In the genomic region with DNA sequence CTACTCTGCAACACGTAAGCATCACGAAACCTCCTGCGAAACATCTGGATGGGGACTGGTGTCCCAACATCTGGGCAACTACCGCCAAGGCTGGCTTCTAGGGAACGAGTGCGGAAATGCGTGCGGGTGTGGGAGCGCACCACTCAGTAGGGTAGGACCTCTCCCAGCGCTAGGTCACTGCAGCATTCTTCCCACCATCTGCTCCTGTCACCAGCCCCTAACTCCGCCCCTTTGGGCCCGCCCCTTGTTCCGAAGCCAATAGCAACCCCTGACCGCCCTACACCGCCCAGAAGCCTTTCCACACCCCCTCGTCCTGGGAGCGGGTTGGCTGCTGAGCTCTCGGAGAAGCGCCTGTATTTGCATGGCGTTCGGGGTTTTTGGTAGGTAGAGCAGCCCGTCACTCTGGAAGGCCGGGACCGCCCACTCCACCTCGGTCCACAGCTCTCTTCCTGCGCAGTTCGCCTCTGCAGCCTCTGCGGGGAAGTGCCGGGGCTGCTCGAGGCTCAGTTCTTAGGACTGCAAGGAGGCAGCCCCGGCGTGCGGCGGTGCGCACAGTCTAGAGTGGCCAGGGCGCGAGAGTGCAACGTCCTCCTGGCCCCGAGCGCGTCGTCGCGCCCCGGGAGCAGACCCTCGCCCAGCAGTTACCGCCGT, we compare ENCODE assay signal across 8 cellular contexts. TPM values are rescaled to one million over a fixed set of nuclear protein-coding genes. Genes with fewer than 3 reads are reported as not detected.
DNase-seq lines count a peak whose midpoint lies in the region; ATAC-seq and TF ChIP-seq lines count a peak whose summit lies in the region.

TSS of gene HS3ST3B1 (plus strand) at position 454 of the 651 bp plus-strand sequence. CDS start 438 bp downstream, outside the sequence.

- H3K36me3 Mint-ChIP-seq in HFFc6 (ENCODE audit: low read depth) (peaks cover 20% of the 10 kb centered on the region), T-cell (peaks cover 8% of the 10 kb centered on the region)

- peaks cover 7% of the 10 kb centered on the region for H3K79me2 ChIP-seq in trophoblast cell (ENCODE audit: control insufficient read depth, insufficient read depth, low read length, poor library complexity)

- DNase-seq in HFFc6 (peak; percentile 100), NCI-H1048 (lab: John Stamatoyannopoulos, UW) (peak; percentile 93), T-cell (peak; percentile 96 to 100 (median 99)), adrenal gland (peak; percentile 95 to 99 (median 98)), heart right ventricle (peak; percentile 98 to 99), trophoblast cell (peak; percentile 99 to 100), transverse colon (peak; percentile 94)

- in situ Hi-C loops in transverse colon (cut with MboI; ENCODE audit: low pct_ligation_motif_present in 1 of 4, low pct_unique_long_range_greater_than_20kb in 1 of 4, low sequenced_read_pairs in 3 of 4) = loop anchor here in 3 of 4 donors (10.0 to 25.0 kb wide), 3 partner anchors 706 to 963 kb away; no protein-coding TSS in a partner anchor

- peak within 1 kb of the TSS; percentile 36 for H3K14ac ChIP-seq in trophoblast cell (ENCODE audit: low read length)

- intact Hi-C loops in adrenal gland (cut with DNase I) = loop anchor here in 1 of 2 donors (5.0 kb wide), 1 partner anchor 703 kb away; no protein-coding TSS in a partner anchor
- intact Hi-C loops in heart right ventricle (cut with DNase I) = loop anchor here (2.0 to 10.0 kb wide), 12 partner anchors 88 to 966 kb away; partner anchors contain the start of gene COX10 (in 5 of the 10)
- intact Hi-C loops in transverse colon (cut with DNase I; ENCODE audit: low total_unique reads) = no loop called here

- peak within 1 kb of the TSS; percentile 77 for H2AFZ ChIP-seq in trophoblast cell (ENCODE audit: insufficient read depth, low read length, poor library complexity)

- ATAC-seq in T-cell (replicated peaks in 1 of 4) (peak; percentile 80 to 85 (median 82)), heart right ventricle (peak; percentile 91 to 97 (median 93))

- H2BK120ac ChIP-seq in trophoblast cell (ENCODE audit: insufficient read depth, low read length, poor library complexity) = peak within 1 kb of the TSS; percentile 10

- H4K8ac ChIP-seq in trophoblast cell (ENCODE audit: low read depth, low read length) = no peak within 1 kb of the TSS

- peak within 1 kb of the TSS; percentile 19 for H3K4ac ChIP-seq in trophoblast cell (ENCODE audit: low read depth, low read length)

- H3K18ac ChIP-seq in trophoblast cell (ENCODE audit: low read length) = peak within 1 kb of the TSS; percentile 6

- H2BK12ac ChIP-seq in trophoblast cell (ENCODE audit: low read length) = no peak within 1 kb of the TSS

- H3K4me2 ChIP-seq in trophoblast cell (ENCODE audit: low read length) = peak within 1 kb of the TSS; percentile 99

- peak within 1 kb of the TSS; percentile 91 for H3K27ac Mint-ChIP-seq in HFFc6
- peak within 1 kb of the TSS; percentile 94 to 97 for H3K27ac Mint-ChIP-seq in T-cell

- H3K27ac ChIP-seq in adrenal gland (peak within 1 kb of the TSS in 4 of 5 donors; percentile 53 to 79 (median 61)), heart right ventricle (peak within 1 kb of the TSS; percentile 31 to 90 (median 74)), trophoblast cell (ENCODE audit: low read depth, low read length) (no peak within 1 kb of the TSS), transverse colon (peak within 1 kb of the TSS; percentile 76 to 79 (median 77))

- H3K27me3 Mint-ChIP-seq in HFFc6 (ENCODE audit: insufficient read depth) (peaks cover 11% of the 10 kb centered on the region), T-cell (peaks cover 21 to 41% of the 10 kb centered on the region in 2 donors)

- no peak within 1 kb of the TSS for H2AK5ac ChIP-seq in trophoblast cell (ENCODE audit: low read length)

- H3K36me3 ChIP-seq in adrenal gland (replicated peaks in 1 of 2) = no peaks in the 10 kb centered on the region
- no peaks in the 10 kb centered on the region for H3K36me3 ChIP-seq in heart right ventricle
- H3K36me3 ChIP-seq in trophoblast cell (ENCODE audit: control insufficient read depth in 1 of 2, insufficient read depth in 2 of 2, low read length in 2 of 2) = no peaks in the 10 kb centered on the region
- H3K36me3 ChIP-seq in transverse colon = no peaks in the 10 kb centered on the region

- no peak for TF ChIP-seq EP300 in transverse colon (IDR thresholded peaks at IDR 0.05; ENCODE audit: low read depth)

- TF ChIP-seq POLR2A in adrenal gland (IDR thresholded peaks at IDR 0.05) = peak; percentile 41 to 91
- peak; percentile 83 for TF ChIP-seq POLR2A in transverse colon (IDR thresholded peaks at IDR 0.05)

- H2BK5ac ChIP-seq in trophoblast cell (ENCODE audit: low read depth, low read length, poor library complexity) = no peak within 1 kb of the TSS

- H3K9ac ChIP-seq in trophoblast cell (ENCODE audit: low read length) = peak within 1 kb of the TSS; percentile 64

- H3K27me3 ChIP-seq in adrenal gland = peaks cover 39% of the 10 kb centered on the region
- H3K27me3 ChIP-seq in heart right ventricle = peaks cover 7 to 90% (median 80%) of the 10 kb centered on the region in 7 donors
- H3K27me3 ChIP-seq in trophoblast cell (ENCODE audit: insufficient read depth, low read length) = peaks cover 52% of the 10 kb centered on the region
- H3K27me3 ChIP-seq in transverse colon = peaks cover 96% of the 10 kb centered on the region

- peaks cover 10% of the 10 kb centered on the region for H3K79me1 ChIP-seq in trophoblast cell (ENCODE audit: low read length)

- H3K4me3 ChIP-seq in GM08714 (ENCODE audit: low read length) (peak within 1 kb of the TSS; percentile 51), adrenal gland (peak within 1 kb of the TSS; percentile 37 to 64 (median 58)), heart right ventricle (peak within 1 kb of the TSS; percentile 46 to 80 (median 66)), trophoblast cell (ENCODE audit: low read depth, low read length) (peak within 1 kb of the TSS; percentile 70), transverse colon (peak within 1 kb of the TSS; percentile 26 to 62 (median 45))

- H3K9me3 ChIP-seq in adrenal gland (replicated peaks in 1 of 3) = no peaks in the 10 kb centered on the region
- no peaks in the 10 kb centered on the region for H3K9me3 ChIP-seq in heart right ventricle
- H3K9me3 ChIP-seq in trophoblast cell (ENCODE audit: insufficient read depth, low read depth, low read length) = peaks cover 3% of the 10 kb centered on the region
- H3K9me3 ChIP-seq in transverse colon = no peaks in the 10 kb centered on the region

- CTCF ChIA-PET in T-cell (lab: Charles Lee) = interaction anchor here (0.6 to 3.1 kb wide), 19 partner anchors 7 to 1282 kb away, joined by 3 to 34 read pairs (median 4); partner anchors contain the start of gene ELAC2 (in 1 of the 2)

- no peak within 1 kb of the TSS for H3K23ac ChIP-seq in trophoblast cell (ENCODE audit: low read length)

- POLR2A ChIA-PET in T-cell (lab: Charles Lee) = interaction anchor here (0.5 to 1.7 kb wide), 12 partner anchors 8 to 243 kb away, joined by 3 to 6 read pairs (median 4); no protein-coding TSS in a partner anchor

- no peak within 1 kb of the TSS for H4K12ac ChIP-seq in trophoblast cell (ENCODE audit: low read depth, low read length)

- H3K9me3 Mint-ChIP-seq in HFFc6 (no peaks in the 10 kb centered on the region), T-cell (no peaks in the 10 kb centered on the region)

- H3K4me3 Mint-ChIP-seq in HFFc6 = peak within 1 kb of the TSS; percentile 95
- H3K4me3 Mint-ChIP-seq in T-cell = peak within 1 kb of the TSS; percentile 92 to 98 (median 95)

- H4K91ac ChIP-seq in trophoblast cell (ENCODE audit: low read depth, low read length) = no peak within 1 kb of the TSS

- 0 to 2% (median 1%) methylated on average over 10 to 48 of the region's 48 CpGs; no CpG with 5 or more reads in 1 of the 4 donors for WGBS in adrenal gland, 4 donors
- WGBS in heart right ventricle, 2 donors = 1% methylated on average over 48 of the region's 48 CpGs
- WGBS in trophoblast cell (ENCODE audit: extremely low coverage, insufficient coverage, insufficient read length) = no CpG with 5 or more reads among the region's 48 CpGs
- 2% methylated on average over 19 of the region's 48 CpGs; no CpG with 5 or more reads in 1 of the 2 donors for WGBS in transverse colon (ENCODE audit: low coverage in 1 of 2), 2 donors

- peaks cover 59% of the 10 kb centered on the region for H3K4me1 Mint-ChIP-seq in HFFc6 (ENCODE audit: low read depth)
- H3K4me1 Mint-ChIP-seq in T-cell = peaks cover 60 to 67% (median 66%) of the 10 kb centered on the region in 3 donors

- TF ChIP-seq CTCF in HFFc6 (IDR thresholded peaks at IDR 0.05) (no peak), adrenal gland (IDR thresholded peaks at IDR 0.05) (peak in 3 of 6 experiments; percentile 32 to 44 (median 32)), heart right ventricle (IDR thresholded peaks at IDR 0.05) (peak in 2 of 9 donors; percentile 7 to 25), transverse colon (IDR thresholded peaks at IDR 0.05) (peak in 3 of 5 experiments; percentile 12 to 55 (median 28))

- peaks cover 22 to 30% of the 10 kb centered on the region in 2 donors for H3K4me1 ChIP-seq in adrenal gland (replicated peaks in 1 of 2)
- H3K4me1 ChIP-seq in heart right ventricle = peaks cover 7 to 81% (median 67%) of the 10 kb centered on the region in 9 donors
- peaks cover 21 to 38% of the 10 kb centered on the region in 2 experiments for H3K4me1 ChIP-seq in trophoblast cell (ENCODE audit: control insufficient read depth in 1 of 2, insufficient read depth in 2 of 2, low read length in 2 of 2)
- peaks cover 0 to 66% (median 41%) of the 10 kb centered on the region in 4 donors for H3K4me1 ChIP-seq in transverse colon

RNA-seq across cellular contexts. Expression of gene HS3ST3B1, which starts in this region (rescaled TPM):
- 10 to 100 TPM; 18.3 to 24.6 (median 22.3) TPM for total RNA-seq in HFFc6 (2021; fragmentation: NEBNext Ultra II Directional; extraction: Animal tissue kit (Norgen Biotek cat#: 25700))
- 10 to 100 TPM; 12.9 to 35.1 (median 25.1) TPM for total RNA-seq in T-cell
- total RNA-seq in adrenal gland = 1 to 10 TPM; 2.5 to 8.5 (median 4.1) TPM
- under 1 TPM; 0.47 to 0.64 (median 0.56) TPM for polyA plus RNA-seq in adrenal gland
- 1 to 10 TPM; 1.1 to 5.9 (median 2.3) TPM for total RNA-seq in heart right ventricle
- polyA plus RNA-seq in heart right ventricle = 1 to 10 TPM in 1 of 2 donors, under 1 TPM in 1; 0.73 to 1.8 TPM
- 8.0 and 9.1 TPM in 2 replicates for polyA plus RNA-seq in trophoblast cell (2013)
- 1 to 10 TPM in 2 of 4 donors, under 1 TPM in 1, not detected in 1; 0.40 to 2.5 (median 1.2) TPM for total RNA-seq in transverse colon
